Comparison of ENCODE assay signal across 30 cellular contexts in the genomic region with DNA sequence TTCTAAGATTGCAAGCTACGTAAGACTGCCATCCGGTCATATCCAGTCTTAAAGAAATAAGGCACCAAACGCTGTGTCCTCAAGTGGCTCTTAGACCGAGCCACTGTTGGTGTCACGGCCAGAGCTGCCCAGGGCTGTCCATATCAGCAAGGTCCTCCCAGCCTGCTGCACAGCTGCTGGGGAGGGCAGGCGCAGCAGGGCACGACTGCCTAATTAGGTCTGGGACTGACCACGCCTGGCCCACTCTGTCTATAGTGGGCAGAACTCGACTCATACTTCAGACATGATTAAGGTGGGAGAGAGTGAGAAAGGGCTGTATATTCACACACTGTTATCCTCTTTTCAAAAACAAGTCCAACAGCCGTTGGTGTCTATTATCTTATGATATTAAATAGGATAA.
"Had no signal": no experiment of that assay in that cellular context is flagged by ENCODE, and none has a peak within 500 bp of the region (broad histone marks: within the 10 kb centered on the region; RNA-seq: fewer than 3 reads in every experiment).

No MANE protein-coding gene starts in this region.

- H2AFZ ChIP-seq: neural progenitor cell had no signal

- H3K4me1 ChIP-seq: heart left ventricle, left lung, neural progenitor cell, prostate gland, transverse colon, upper lobe of left lung, vagina had no signal

- DNase-seq: heart left ventricle; hypothalamus; immature natural killer cell; kidney; left colon; left lung; midbrain; mucosa of descending colon; naive B cell; natural killer cell; nephron progenitor cell; occipital lobe; ovary; posterior cingulate gyrus; retina; right cardiac atrium; sigmoid colon; stimulated activated CD4-positive, alpha-beta T cell treated with anti-CD3 and anti-CD28 coated beads, Interleukin-12 subunit alpha, Interleukin-12 subunit beta, amount 100 ng/mL, for 4 hours; stimulated activated CD4-positive, alpha-beta T cell treated with anti-CD3 and anti-CD28 coated beads, Interleukin-15, amount 100 ng/mL, for 24 hours; stimulated activated CD4-positive, alpha-beta T cell treated with anti-CD3 and anti-CD28 coated beads, Interleukin-2, amount 100 ng/mL, for 24 hours; stimulated activated CD4-positive, alpha-beta T cell treated with anti-CD3 and anti-CD28 coated beads, Interleukin-4, amount 100 ng/mL, for 1 hour; stimulated activated naive CD4-positive, alpha-beta T cell; substantia nigra; transverse colon; upper lobe of left lung had no signal

- H3K27me3 ChIP-seq: heart left ventricle, left lung, neural progenitor cell, neutrophil, ovary, sigmoid colon, transverse colon, upper lobe of left lung, vagina had no signal

- H3K4me2 ChIP-seq: neural progenitor cell had no signal

- ATAC-seq: heart left ventricle, left colon, left lung, mucosa of descending colon, natural killer cell, right cardiac atrium had no signal

- H3K36me3 ChIP-seq: neural progenitor cell, ovary, prostate gland, sigmoid colon, transverse colon, vagina had no signal

- H3K27ac ChIP-seq: heart left ventricle, left lung, neural progenitor cell, neutrophil, ovary, prostate gland, sigmoid colon, transverse colon, upper lobe of left lung, vagina had no signal

- H3K9me3 ChIP-seq: heart left ventricle, left lung, mucosa of descending colon, neutrophil, ovary, prostate gland, sigmoid colon, transverse colon, upper lobe of left lung, vagina had no signal

- H3K9ac ChIP-seq: neural progenitor cell had no signal

- H3K4me3 ChIP-seq: heart left ventricle, left lung, lung, mucosa of descending colon, neural progenitor cell, ovary, prostate gland, sigmoid colon, transverse colon, upper lobe of left lung, vagina had no signal
